1 cellular context compared by ENCODE assay signal in the genomic region with DNA sequence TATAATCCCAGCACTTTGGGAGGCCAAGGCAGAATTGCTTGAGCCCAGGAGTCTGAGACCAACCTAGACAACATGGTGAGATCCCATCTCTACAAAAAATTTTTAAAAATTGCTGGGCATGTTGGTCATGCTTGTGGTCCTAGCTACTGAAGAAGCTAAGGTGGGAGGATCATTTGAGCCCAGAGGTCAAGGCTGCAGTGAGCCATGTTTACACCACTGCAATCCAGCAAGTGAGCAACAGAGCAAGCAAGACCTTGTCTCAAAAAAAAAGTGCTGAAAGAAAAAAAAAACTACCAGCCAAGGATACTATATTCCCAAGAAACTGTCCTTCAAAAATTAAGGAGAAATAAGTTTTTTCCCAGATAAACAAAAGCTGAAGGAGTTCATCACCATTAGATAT.
TF ChIP-seq lines count a peak whose summit lies in the region.

No MANE protein-coding gene starts in this region.

TF ChIP-seq in HepG2, 621 proteins besides CTCF, POLR2A, EP300 and RAD21 (continued from another document):
- peak; percentile 85; the same call in 1 of the 2 replicates for TF ChIP-seq AHDC1 (CRISPR knock-in tag; IDR thresholded peaks at IDR 0.05; ENCODE audit: borderline replicate concordance)
- TF ChIP-seq DNMT1 (CRISPR knock-in tag; IDR thresholded peaks at IDR 0.05) = no peak
- TF ChIP-seq ZMYM3 (CRISPR knock-in tag; IDR thresholded peaks at IDR 0.05) = no peak
- TF ChIP-seq ZNF644 (CRISPR knock-in tag; IDR thresholded peaks at IDR 0.05; ENCODE audit: low read depth) = peak; percentile 80
- 0 out of 2 replicates have a peak, but pooled peaks have one; percentile 31 for TF ChIP-seq ZNF292 (CRISPR knock-in tag; IDR thresholded peaks at IDR 0.05; ENCODE audit: borderline replicate concordance, low read depth)
- TF ChIP-seq ZBTB7B (CRISPR knock-in tag; IDR thresholded peaks at IDR 0.05) = no peak; the same call in 1 of the 2 replicates
- TF ChIP-seq PCBP1 (IDR thresholded peaks at IDR 0.05; ENCODE audit: borderline replicate concordance, low read depth, low read length) = no peak
- no peak for TF ChIP-seq CCAR2 (optimal IDR thresholded peaks at IDR 0.05; ENCODE audit: low read depth, low read length)
- peak; percentile 28; the same call in 1 of the 2 replicates for TF ChIP-seq SAP130 (CRISPR knock-in tag; IDR thresholded peaks at IDR 0.05; ENCODE audit: low read depth)
- TF ChIP-seq, protein P1, sequence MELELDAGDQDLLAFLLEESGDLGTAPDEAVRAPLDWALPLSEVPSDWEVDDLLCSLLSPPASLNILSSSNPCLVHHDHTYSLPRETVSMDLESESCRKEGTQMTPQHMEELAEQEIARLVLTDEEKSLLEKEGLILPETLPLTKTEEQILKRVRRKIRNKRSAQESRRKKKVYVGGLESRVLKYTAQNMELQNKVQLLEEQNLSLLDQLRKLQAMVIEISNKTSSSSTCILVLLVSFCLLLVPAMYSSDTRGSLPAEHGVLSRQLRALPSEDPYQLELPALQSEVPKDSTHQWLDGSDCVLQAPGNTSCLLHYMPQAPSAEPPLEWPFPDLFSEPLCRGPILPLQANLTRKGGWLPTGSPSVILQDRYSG (CRISPR knock-in tag; IDR thresholded peaks at IDR 0.05) = no peak
- TF ChIP-seq NR2F2 (IDR thresholded peaks at IDR 0.05; ENCODE audit: borderline replicate concordance, low read depth) = peak; percentile 37; the same call in 1 of the 2 replicates
- TF ChIP-seq ATF2 (CRISPR knock-in tag; IDR thresholded peaks at IDR 0.05) = peak; percentile 40; the same call in 1 of the 2 replicates
- TF ChIP-seq MED1 (CRISPR knock-in tag; IDR thresholded peaks at IDR 0.05) = peak; percentile 53; the same call in 1 of the 2 replicates
- no peak for TF ChIP-seq ZNF10 (CRISPR knock-in tag; IDR thresholded peaks at IDR 0.05; ENCODE audit: borderline replicate concordance, low read depth)
- TF ChIP-seq ZNF260 (CRISPR knock-in tag; IDR thresholded peaks at IDR 0.05; ENCODE audit: borderline replicate concordance, low read depth) = no peak
- no peak for TF ChIP-seq ZNF569 (CRISPR knock-in tag; IDR thresholded peaks at IDR 0.05; ENCODE audit: borderline replicate concordance)
- no peak for TF ChIP-seq TRIM24 (CRISPR knock-in tag; IDR thresholded peaks at IDR 0.05)
- no peak for TF ChIP-seq NFAT5 (CRISPR knock-in tag; IDR thresholded peaks at IDR 0.05)
- no peak; the same call in 1 of the 2 replicates for TF ChIP-seq RXRA (CRISPR knock-in tag; IDR thresholded peaks at IDR 0.05)
- TF ChIP-seq HES4 (CRISPR knock-in tag; IDR thresholded peaks at IDR 0.05; ENCODE audit: borderline replicate concordance) = no peak
- no peak for TF ChIP-seq ZC3H13 (CRISPR knock-in tag; IDR thresholded peaks at IDR 0.05)
